1 cellular context compared by ENCODE assay signal in the genomic region with DNA sequence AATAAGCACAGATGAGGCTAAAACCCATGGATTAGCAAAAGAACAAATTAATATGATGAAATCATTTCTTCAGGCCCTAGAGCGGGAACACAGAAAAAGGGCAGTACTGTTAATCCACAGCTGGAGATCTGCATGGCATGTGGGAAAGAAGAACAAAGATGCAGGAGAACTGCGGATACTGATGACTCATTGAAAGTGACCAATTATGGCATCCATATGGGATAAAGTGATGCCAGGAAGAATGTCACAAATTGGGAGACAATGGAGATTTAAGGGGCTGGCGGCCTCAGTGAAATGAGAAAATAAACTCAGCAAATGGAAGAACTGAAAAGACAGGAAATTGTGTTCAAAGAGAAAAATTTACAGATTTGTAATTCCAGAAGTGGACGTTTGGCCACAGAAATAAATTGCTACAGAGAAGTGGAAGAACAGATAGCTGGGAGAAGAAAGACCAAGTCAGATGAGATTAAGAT.
TF ChIP-seq lines count a peak whose summit lies in the region.

No MANE protein-coding gene starts in this region.

TF ChIP-seq in GM23338, 12 proteins besides CTCF, POLR2A, EP300 and RAD21 (continued from another document):
- TF ChIP-seq STAT1 (IDR thresholded peaks at IDR 0.05; ENCODE audit: unreplicated experiment), result no peak
- TF ChIP-seq ZNF114 (CRISPR knock-in tag; IDR thresholded peaks at IDR 0.05), result no peak
